8 cellular contexts compared by ENCODE assay signal in genomic region chr11:110430267-110431211, GRCh38. TPM values are rescaled to one million over a fixed set of nuclear protein-coding genes. Genes with fewer than 3 reads are reported as not detected.
A peak's percentile ranks its signal among the peaks of the same experiment; 100 is the strongest.
DNase-seq lines count a peak whose midpoint lies in the region; ATAC-seq and TF ChIP-seq lines count a peak whose summit lies in the region.

No MANE protein-coding gene starts in this region.

- H3K36me3 Mint-ChIP-seq in naive B cell, result no peaks in the 10 kb centered on the region

- no peaks in the 10 kb centered on the region for H3K9me3 Mint-ChIP-seq in naive B cell

- peak; percentile 53 to 57 for ATAC-seq in naive B cell (ENCODE audit: low read depth in 2 of 2)

- peak overlapping the region; percentile 91 to 99 (median 97) for H3K4me3 Mint-ChIP-seq in naive B cell

- H3K27me3 Mint-ChIP-seq in naive B cell, result no peaks in the 10 kb centered on the region

- intact Hi-C loops in esophagus squamous epithelium (cut with DNase I), result no loop called here
- intact Hi-C loops in vagina (cut with DNase I), result loop anchor here (5.0 kb wide), 1 partner anchor 228 kb away; no protein-coding TSS in a partner anchor

- H3K27ac ChIP-seq in HEK293 (ENCODE audit: extremely low read depth, low read depth, low read length) (peak overlapping the region; percentile 90), esophagus squamous epithelium (peak overlapping the region; percentile 93 to 96 (median 94)), vagina (peak overlapping the region; percentile 81)

- POLR2A ChIA-PET in HEK293 (lab: Yijun Ruan, JAX), result interaction anchor here (1.0 kb wide), 1 partner anchor 134 kb away, joined by 4 read pairs; the partner anchor contains the start of gene RDX

- WGBS in esophagus squamous epithelium, 2 donors, result 0 to 2% methylated on average over 11 to 12 of the region's 52 CpGs

- H3K4me3 ChIP-seq in HEK293 (ENCODE audit: low read depth, low read length), result peak overlapping the region; percentile 56
- peak overlapping the region; percentile 71 for H3K4me3 ChIP-seq in MG63
- H3K4me3 ChIP-seq in esophagus squamous epithelium, result peak overlapping the region; percentile 75 to 90 (median 84)
- H3K4me3 ChIP-seq in vagina, result peak overlapping the region; percentile 80 to 89

- no peaks in the 10 kb centered on the region; a peak in 1 of 3 replicates for H3K36me3 ChIP-seq in HEK293 (ENCODE audit: control insufficient read depth in 2 of 2, insufficient read depth in 1 of 2, low read length in 2 of 2)
- no peaks in the 10 kb centered on the region for H3K36me3 ChIP-seq in MG63
- H3K36me3 ChIP-seq in esophagus squamous epithelium, result no peaks in the 10 kb centered on the region
- H3K36me3 ChIP-seq in vagina, result no peaks in the 10 kb centered on the region

- DNase-seq in DMS53 (lab: John Stamatoyannopoulos, UW) (peak; percentile 70), DMS53 treated with DMSO at 0.1 percent for 48 hours (lab: John Stamatoyannopoulos, UW; ENCODE audit: unreplicated experiment) (no peak), MG63 (peak; percentile 19), activated T-cell treated with anti-CD3 and anti-CD28 coated beads for 48 hours (ENCODE audit: low read depth) (peak; percentile 11), esophagus squamous epithelium (lab: John Stamatoyannopoulos, UW) (no peak), naive B cell (peak; percentile 18), vagina (ENCODE audit: extremely low spot score in 2 of 2) (no peak)

- no peaks in the 10 kb centered on the region for H3K9me3 ChIP-seq in HEK293 (ENCODE audit: control insufficient read depth, insufficient read depth, low read depth, low read length)
- no peaks in the 10 kb centered on the region for H3K9me3 ChIP-seq in MG63
- H3K9me3 ChIP-seq in esophagus squamous epithelium, result no peaks in the 10 kb centered on the region
- no peaks in the 10 kb centered on the region for H3K9me3 ChIP-seq in vagina

- no peak for TF ChIP-seq POLR2A in esophagus squamous epithelium (IDR thresholded peaks at IDR 0.05)
- no peak for TF ChIP-seq POLR2A in vagina (IDR thresholded peaks at IDR 0.05)

- peaks cover 26 to 42% (median 40%) of the 10 kb centered on the region in 3 donors for H3K4me1 Mint-ChIP-seq in naive B cell

- H3K27me3 ChIP-seq in MG63 (no peaks in the 10 kb centered on the region), esophagus squamous epithelium (no peaks in the 10 kb centered on the region), vagina (no peaks in the 10 kb centered on the region)

- peak overlapping the region; percentile 39 to 95 (median 93) for H3K27ac Mint-ChIP-seq in naive B cell

- H3K4me1 ChIP-seq in HEK293 (ENCODE audit: control insufficient read depth, insufficient read depth, low read length), result no peaks in the 10 kb centered on the region; the same call in 1 of the 2 replicates
- H3K4me1 ChIP-seq in esophagus squamous epithelium, result peaks cover 14 to 58% (median 22%) of the 10 kb centered on the region in 3 donors
- peaks cover 39% of the 10 kb centered on the region for H3K4me1 ChIP-seq in vagina

- TF ChIP-seq CTCF in HEK293 (tag by site-specific recombination; IDR thresholded peaks at IDR 0.05) (no peak), esophagus squamous epithelium (IDR thresholded peaks at IDR 0.05) (no peak), vagina (IDR thresholded peaks at IDR 0.05) (no peak)

- CTCF ChIA-PET in HEK293 (lab: Yijun Ruan, JAX), result interaction anchor here (0.6 to 2.2 kb wide), 9 partner anchors 55 to 1848 kb away, joined by 3 to 14 read pairs (median 3); no protein-coding TSS in a partner anchor

TF ChIP-seq in HEK293, 187 proteins besides CTCF, POLR2A, EP300 and RAD21 (continues in another document):
- TF ChIP-seq ZBTB48 (tag by site-specific recombination; IDR thresholded peaks at IDR 0.05) (0 out of 2 replicates have a peak, but pooled peaks have one; percentile 18), ZNF335 (tag by site-specific recombination; conservative IDR thresholded peaks at IDR 0.05) (peak; percentile 82), INSM2 (tag by site-specific recombination; IDR thresholded peaks at IDR 0.05) (no peak), OSR2 (tag by site-specific recombination; IDR thresholded peaks at IDR 0.05) (peak; percentile 77), KLF9 (tag by site-specific recombination; IDR thresholded peaks at IDR 0.05; ENCODE audit: low read depth) (no peak), ZBTB20 (tag by site-specific recombination; IDR thresholded peaks at IDR 0.05) (peak; percentile 38; the same call in 1 of the 2 replicates), ZNF596 (tag by site-specific recombination; IDR thresholded peaks at IDR 0.05) (no peak), ZNF16 (tag by site-specific recombination; IDR thresholded peaks at IDR 0.05; ENCODE audit: low read depth) (no peak)
- TF ChIP-seq, protein P1, sequence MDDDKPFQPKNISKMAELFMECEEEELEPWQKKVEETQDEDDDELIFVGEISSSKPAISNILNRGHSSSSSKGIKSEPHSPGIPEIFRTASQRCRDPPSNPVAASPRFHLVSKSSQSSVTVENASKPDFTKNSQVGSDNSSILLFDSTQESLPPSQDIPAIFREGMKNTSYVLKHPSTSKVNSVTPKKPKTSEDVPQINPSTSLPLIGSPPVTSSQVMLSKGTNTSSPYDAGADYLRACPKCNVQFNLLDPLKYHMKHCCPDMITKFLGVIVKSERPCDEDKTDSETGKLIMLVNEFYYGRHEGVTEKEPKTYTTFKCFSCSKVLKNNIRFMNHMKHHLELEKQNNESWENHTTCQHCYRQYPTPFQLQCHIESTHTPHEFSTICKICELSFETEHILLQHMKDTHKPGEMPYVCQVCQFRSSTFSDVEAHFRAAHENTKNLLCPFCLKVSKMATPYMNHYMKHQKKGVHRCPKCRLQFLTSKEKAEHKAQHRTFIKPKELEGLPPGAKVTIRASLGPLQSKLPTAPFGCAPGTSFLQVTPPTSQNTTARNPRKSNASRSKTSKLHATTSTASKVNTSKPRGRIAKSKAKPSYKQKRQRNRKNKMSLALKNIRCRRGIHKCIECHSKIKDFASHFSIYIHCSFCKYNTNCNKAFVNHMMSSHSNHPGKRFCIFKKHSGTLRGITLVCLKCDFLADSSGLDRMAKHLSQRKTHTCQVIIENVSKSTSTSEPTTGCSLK (tag by site-specific recombination; IDR thresholded peaks at IDR 0.05), result no peak
- TF ChIP-seq, protein P2, sequence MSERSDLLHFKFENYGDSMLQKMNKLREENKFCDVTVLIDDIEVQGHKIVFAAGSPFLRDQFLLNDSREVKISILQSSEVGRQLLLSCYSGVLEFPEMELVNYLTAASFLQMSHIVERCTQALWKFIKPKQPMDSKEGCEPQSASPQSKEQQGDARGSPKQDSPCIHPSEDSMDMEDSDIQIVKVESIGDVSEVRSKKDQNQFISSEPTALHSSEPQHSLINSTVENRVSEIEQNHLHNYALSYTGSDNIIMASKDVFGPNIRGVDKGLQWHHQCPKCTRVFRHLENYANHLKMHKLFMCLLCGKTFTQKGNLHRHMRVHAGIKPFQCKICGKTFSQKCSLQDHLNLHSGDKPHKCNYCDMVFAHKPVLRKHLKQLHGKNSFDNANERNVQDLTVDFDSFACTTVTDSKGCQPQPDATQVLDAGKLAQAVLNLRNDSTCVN (tag by site-specific recombination; optimal IDR thresholded peaks at IDR 0.05), result peak; percentile 46
- TF ChIP-seq, protein P3, sequence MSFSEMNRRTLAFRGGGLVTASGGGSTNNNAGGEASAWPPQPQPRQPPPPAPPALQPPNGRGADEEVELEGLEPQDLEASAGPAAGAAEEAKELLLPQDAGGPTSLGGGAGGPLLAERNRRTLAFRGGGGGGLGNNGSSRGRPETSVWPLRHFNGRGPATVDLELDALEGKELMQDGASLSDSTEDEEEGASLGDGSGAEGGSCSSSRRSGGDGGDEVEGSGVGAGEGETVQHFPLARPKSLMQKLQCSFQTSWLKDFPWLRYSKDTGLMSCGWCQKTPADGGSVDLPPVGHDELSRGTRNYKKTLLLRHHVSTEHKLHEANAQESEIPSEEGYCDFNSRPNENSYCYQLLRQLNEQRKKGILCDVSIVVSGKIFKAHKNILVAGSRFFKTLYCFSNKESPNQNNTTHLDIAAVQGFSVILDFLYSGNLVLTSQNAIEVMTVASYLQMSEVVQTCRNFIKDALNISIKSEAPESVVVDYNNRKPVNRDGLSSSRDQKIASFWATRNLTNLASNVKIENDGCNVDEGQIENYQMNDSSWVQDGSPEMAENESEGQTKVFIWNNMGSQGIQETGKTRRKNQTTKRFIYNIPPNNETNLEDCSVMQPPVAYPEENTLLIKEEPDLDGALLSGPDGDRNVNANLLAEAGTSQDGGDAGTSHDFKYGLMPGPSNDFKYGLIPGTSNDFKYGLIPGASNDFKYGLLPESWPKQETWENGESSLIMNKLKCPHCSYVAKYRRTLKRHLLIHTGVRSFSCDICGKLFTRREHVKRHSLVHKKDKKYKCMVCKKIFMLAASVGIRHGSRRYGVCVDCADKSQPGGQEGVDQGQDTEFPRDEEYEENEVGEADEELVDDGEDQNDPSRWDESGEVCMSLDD (tag by site-specific recombination; IDR thresholded peaks at IDR 0.05), result no peak
- TF ChIP-seq, protein P4, sequence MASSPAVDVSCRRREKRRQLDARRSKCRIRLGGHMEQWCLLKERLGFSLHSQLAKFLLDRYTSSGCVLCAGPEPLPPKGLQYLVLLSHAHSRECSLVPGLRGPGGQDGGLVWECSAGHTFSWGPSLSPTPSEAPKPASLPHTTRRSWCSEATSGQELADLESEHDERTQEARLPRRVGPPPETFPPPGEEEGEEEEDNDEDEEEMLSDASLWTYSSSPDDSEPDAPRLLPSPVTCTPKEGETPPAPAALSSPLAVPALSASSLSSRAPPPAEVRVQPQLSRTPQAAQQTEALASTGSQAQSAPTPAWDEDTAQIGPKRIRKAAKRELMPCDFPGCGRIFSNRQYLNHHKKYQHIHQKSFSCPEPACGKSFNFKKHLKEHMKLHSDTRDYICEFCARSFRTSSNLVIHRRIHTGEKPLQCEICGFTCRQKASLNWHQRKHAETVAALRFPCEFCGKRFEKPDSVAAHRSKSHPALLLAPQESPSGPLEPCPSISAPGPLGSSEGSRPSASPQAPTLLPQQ (tag by site-specific recombination; IDR thresholded peaks at IDR 0.05), result peak; percentile 76; the same call in 1 of the 2 replicates

RNA-seq across cellular contexts. Expression of gene FDX1, which starts 0.8 kb away (rescaled TPM):
- total RNA-seq in MG63 (2014; rRNA removed; shearing (Covaris generic); ENCODE audit: low replicate concordance), result 19.7 and 20.3 TPM in 2 replicates
- total RNA-seq in esophagus squamous epithelium (10 to 100 TPM; 13.7 to 22.2 (median 17.5) TPM), vagina (9.1 TPM)
- 10 to 100 TPM; 15.2 to 19.6 (median 16.7) TPM for polyA plus RNA-seq in naive B cell (ENCODE audit: low read depth in 6 of 6)

Comparison
In these comparisons a context has a peak if more than half of its experiments do, and no peak if none do; other contexts are left out.
1. DNase-seq: peak in DMS53 (single experiment), MG63 (single experiment), activated T-cell treated with anti-CD3 and anti-CD28 coated beads for 48 hours (single experiment) and naive B cell (single experiment); none in DMS53 treated with DMSO at 0.1 percent for 48 hours (single experiment), esophagus squamous epithelium (single experiment) and vagina (0 of 2).
2. Peak in every context shown above with its lines, with median percentiles within 50 percentile points of each other: H3K27ac ChIP-seq and H3K4me3 ChIP-seq.